ENCODE assay signal across 15 cellular contexts in the genomic region with DNA sequence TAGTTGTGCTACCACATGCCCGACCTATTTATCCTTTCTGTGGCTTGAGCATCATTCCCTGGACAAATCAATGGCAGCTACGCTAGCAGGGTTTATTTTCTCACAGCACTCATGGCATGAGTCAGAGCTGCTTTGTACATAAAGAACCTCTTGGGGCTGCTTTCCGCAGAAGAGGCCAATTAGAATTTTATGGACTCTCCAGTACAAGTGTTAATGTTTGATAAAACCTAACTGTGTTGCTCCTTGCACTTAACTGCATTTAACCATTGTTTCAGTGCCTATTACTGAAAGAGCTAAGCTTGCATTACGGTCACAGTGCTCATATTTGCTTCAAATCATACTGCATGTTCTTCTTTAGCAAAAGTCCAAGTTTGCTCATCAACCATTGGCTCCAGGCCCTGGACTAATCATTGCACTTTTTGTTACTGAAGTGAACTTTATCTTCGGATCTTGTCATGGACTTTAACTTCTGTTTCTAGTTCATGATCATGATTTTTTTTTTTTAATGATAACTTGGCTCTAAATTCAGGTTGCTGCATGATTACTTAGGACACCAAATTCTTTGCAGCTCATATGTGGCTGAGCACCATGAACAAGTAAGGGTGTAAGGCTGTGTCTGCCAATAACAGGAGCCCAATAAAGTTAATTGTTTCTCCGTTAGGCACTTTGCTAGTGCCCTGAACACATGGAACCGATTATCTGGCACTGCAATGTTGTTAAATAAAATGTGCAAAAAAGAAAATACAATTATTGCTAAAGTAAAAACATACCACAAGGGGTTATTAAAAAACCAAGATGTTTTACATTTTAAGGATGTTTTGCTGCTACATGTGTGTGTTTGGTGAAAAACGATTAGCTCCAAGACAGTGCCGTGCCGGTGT.
DNase-seq lines count a peak whose midpoint lies in the region; ATAC-seq, FAIRE-seq and TF ChIP-seq lines count a peak whose summit lies in the region.
"Had no signal": no experiment of that assay in that cellular context is flagged by ENCODE, and none has a peak within 500 bp of the region (broad histone marks: within the 10 kb centered on the region; RNA-seq: fewer than 3 reads in every experiment).

No MANE protein-coding gene starts in this region.

- peaks cover 0 to 6% of the 10 kb centered on the region in 2 donors for H3K27me3 ChIP-seq in left lung
- no peaks in the 10 kb centered on the region for H3K27me3 ChIP-seq in CD8-positive, alpha-beta memory T cell (ENCODE audit: insufficient read depth, low read length, poor library complexity, severe bottlenecking)
- no peaks in the 10 kb centered on the region for H3K27me3 ChIP-seq in adrenal gland
- H3K27me3 ChIP-seq: ovary, thyroid gland had no signal

- FAIRE-seq in RCC 7860 (lab: Jason Lieb, UNC) = peak; percentile 78
- FAIRE-seq: endometrium, GM19239 had no signal

- peak; percentile 44 for DNase-seq in COLO668 (lab: John Stamatoyannopoulos, UW; ENCODE audit: unreplicated experiment)
- peak; percentile 74 for DNase-seq in NCI-H128 (lab: John Stamatoyannopoulos, UW; ENCODE audit: unreplicated experiment)
- DNase-seq in RCC 7860 (ENCODE audit: low spot score) = peak; percentile 28
- no peak for DNase-seq in left lung
- no peak for DNase-seq in CD8-positive, alpha-beta memory T cell
- DNase-seq in coronary artery (ENCODE audit: low spot score) = no peak
- DNase-seq in adrenal gland = no peak
- DNase-seq: BE2C, NCI-H82, ovary, T-cell, thyroid gland had no signal

- no peaks in the 10 kb centered on the region for H3K36me3 ChIP-seq in left lung
- no peaks in the 10 kb centered on the region for H3K36me3 ChIP-seq in CD8-positive, alpha-beta memory T cell (ENCODE audit: insufficient read depth, low read length)
- H3K36me3 ChIP-seq in adrenal gland (replicated peaks in 1 of 2) = no peaks in the 10 kb centered on the region
- H3K36me3 ChIP-seq: BE2C, ovary, thyroid gland had no signal

- POLR2A ChIA-PET in CD8-positive, alpha-beta memory T cell (lab: Charles Lee) = no interaction called here

- CTCF ChIA-PET in CD8-positive, alpha-beta memory T cell (lab: Charles Lee) = no interaction called here

- no peaks in the 10 kb centered on the region for H3K36me3 Mint-ChIP-seq in CD8-positive, alpha-beta memory T cell
- H3K36me3 Mint-ChIP-seq in stimulated activated memory B cell treated with anti-CD40 and anti-IgM and Interleukin-4, amounts not matched to agents 10 μg/mL and 1 μg/mL and 100 μg/mL, for 72 hours = no peaks in the 10 kb centered on the region
- H3K36me3 Mint-ChIP-seq: T-cell had no signal

- H3K4me1 Mint-ChIP-seq in CD8-positive, alpha-beta memory T cell = no peaks in the 10 kb centered on the region
- no peaks in the 10 kb centered on the region for H3K4me1 Mint-ChIP-seq in stimulated activated memory B cell treated with anti-CD40 and anti-IgM and Interleukin-4, amounts not matched to agents 10 μg/mL and 1 μg/mL and 100 μg/mL, for 72 hours
- H3K4me1 Mint-ChIP-seq: T-cell had no signal

- no peak overlapping the region for H3K4me3 Mint-ChIP-seq in CD8-positive, alpha-beta memory T cell
- H3K4me3 Mint-ChIP-seq in stimulated activated memory B cell treated with anti-CD40 and anti-IgM and Interleukin-4, amounts not matched to agents 10 μg/mL and 1 μg/mL and 100 μg/mL, for 72 hours = no peak overlapping the region
- H3K4me3 Mint-ChIP-seq: T-cell had no signal

- no peaks in the 10 kb centered on the region for H3K9me3 ChIP-seq in left lung
- H3K9me3 ChIP-seq in CD8-positive, alpha-beta memory T cell (ENCODE audit: low read length) = no peaks in the 10 kb centered on the region
- H3K9me3 ChIP-seq in adrenal gland (replicated peaks in 1 of 3) = no peaks in the 10 kb centered on the region
- H3K9me3 ChIP-seq: BE2C, ovary, thyroid gland had no signal

- peaks cover 0 to 4% (median 0%) of the 10 kb centered on the region in 5 donors for H3K9me3 Mint-ChIP-seq in CD8-positive, alpha-beta memory T cell
- H3K9me3 Mint-ChIP-seq in stimulated activated memory B cell treated with anti-CD40 and anti-IgM and Interleukin-4, amounts not matched to agents 10 μg/mL and 1 μg/mL and 100 μg/mL, for 72 hours = no peaks in the 10 kb centered on the region

- no peak for TF ChIP-seq POLR2A in adrenal gland (IDR thresholded peaks at IDR 0.05)

- 65 to 74% (median 72%) methylated on average over 10 of the region's 10 CpGs for WGBS in adrenal gland, 4 donors

- TF ChIP-seq CTCF in left lung (IDR thresholded peaks at IDR 0.05) = no peak
- no peak for TF ChIP-seq CTCF in coronary artery (IDR thresholded peaks at IDR 0.05)
- no peak for TF ChIP-seq CTCF in adrenal gland (IDR thresholded peaks at IDR 0.05)

- no peaks in the 10 kb centered on the region for H3K27me3 Mint-ChIP-seq in CD8-positive, alpha-beta memory T cell
- no peaks in the 10 kb centered on the region for H3K27me3 Mint-ChIP-seq in stimulated activated memory B cell treated with anti-CD40 and anti-IgM and Interleukin-4, amounts not matched to agents 10 μg/mL and 1 μg/mL and 100 μg/mL, for 72 hours
- H3K27me3 Mint-ChIP-seq: T-cell had no signal

- peak; percentile 99 for ATAC-seq in left lung
- ATAC-seq in stimulated activated memory B cell treated with anti-CD40 and anti-IgM and Interleukin-4, amounts not matched to agents 10 μg/mL and 1 μg/mL and 100 μg/mL, for 72 hours = no peak
- ATAC-seq: T-cell had no signal

- intact Hi-C loops in left lung (cut with DNase I) = no loop called here
- intact Hi-C loops in adrenal gland (cut with DNase I) = no loop called here

- no peak overlapping the region for H3K27ac Mint-ChIP-seq in CD8-positive, alpha-beta memory T cell
- no peak overlapping the region for H3K27ac Mint-ChIP-seq in stimulated activated memory B cell treated with anti-CD40 and anti-IgM and Interleukin-4, amounts not matched to agents 10 μg/mL and 1 μg/mL and 100 μg/mL, for 72 hours
- H3K27ac Mint-ChIP-seq: T-cell had no signal

- H3K4me1 ChIP-seq in left lung = no peaks in the 10 kb centered on the region
- no peaks in the 10 kb centered on the region for H3K4me1 ChIP-seq in CD8-positive, alpha-beta memory T cell (ENCODE audit: insufficient read depth, low read length)
- no peaks in the 10 kb centered on the region for H3K4me1 ChIP-seq in adrenal gland (replicated peaks in 1 of 2)
- H3K4me1 ChIP-seq: BE2C, thyroid gland had no signal

- H3K4me3 ChIP-seq in left lung = no peak overlapping the region
- H3K4me3 ChIP-seq in CD8-positive, alpha-beta memory T cell (ENCODE audit: low read length) = no peak overlapping the region
- no peak overlapping the region for H3K4me3 ChIP-seq in coronary artery
- H3K4me3 ChIP-seq in adrenal gland = no peak overlapping the region
- H3K4me3 ChIP-seq: ovary, thyroid gland had no signal

- H3K27ac ChIP-seq in left lung (no peak overlapping the region), coronary artery (no peak overlapping the region), adrenal gland (no peak overlapping the region)
- H3K27ac ChIP-seq in CD8-positive, alpha-beta memory T cell (ENCODE audit: low read depth, low read length) = no peak overlapping the region
- H3K27ac ChIP-seq: ovary, thyroid gland had no signal

Comparison
In these comparisons a context has a peak if more than half of its experiments do, and no peak if none do; other contexts are left out.
1. DNase-seq: peak in COLO668 (single experiment), NCI-H128 (single experiment) and RCC 7860 (single experiment); none in left lung (0 of 2), CD8-positive, alpha-beta memory T cell (0 of 5), coronary artery (single experiment) and adrenal gland (0 of 7).